In genomic region chr1:209491496-209491895, GRCh38 we compare ENCODE assay signal across 1 cellular context.
TF ChIP-seq lines count a peak whose summit lies in the region.

No MANE protein-coding gene starts in this region.

TF ChIP-seq in GM23338, 12 proteins besides CTCF, POLR2A, EP300 and RAD21 (continued from another document):
- TF ChIP-seq ETS1 (IDR thresholded peaks at IDR 0.05) (no peak), POLR2AphosphoS5 (IDR thresholded peaks at IDR 0.05; ENCODE audit: low read depth) (no peak), JUNB (IDR thresholded peaks at IDR 0.05; ENCODE audit: unreplicated experiment) (no peak), NANOG (IDR thresholded peaks at IDR 0.05; ENCODE audit: borderline replicate concordance) (no peak), REST (IDR thresholded peaks at IDR 0.05; ENCODE audit: unreplicated experiment) (no peak)
